Comparison of ENCODE assay signal across 17 cellular contexts in the genomic region with DNA sequence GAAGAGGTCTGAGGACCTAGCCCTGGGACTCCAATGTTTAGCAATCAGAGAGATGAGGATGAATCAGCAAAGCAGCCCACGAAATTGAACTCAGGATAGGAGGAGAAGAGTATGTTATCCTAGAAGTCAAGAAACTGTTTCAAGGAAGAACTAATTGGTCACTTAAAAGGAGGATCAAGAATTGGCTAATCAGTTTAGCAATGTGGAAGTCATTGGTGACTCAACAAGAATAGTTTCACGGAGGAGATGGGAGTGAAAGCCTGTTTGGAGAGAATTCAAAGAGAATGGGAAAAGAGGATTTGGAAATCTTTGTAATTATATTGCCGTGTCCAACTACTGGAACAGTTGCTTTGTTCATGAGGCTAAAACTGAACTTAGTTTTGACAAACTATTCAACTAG. TPM values are rescaled to one million over a fixed set of nuclear protein-coding genes. Genes with fewer than 3 reads are reported as not detected.
DNase-seq lines count a peak whose midpoint lies in the region; ATAC-seq and TF ChIP-seq lines count a peak whose summit lies in the region.
"Had no signal": no experiment of that assay in that cellular context is flagged by ENCODE, and none has a peak within 500 bp of the region (broad histone marks: within the 10 kb centered on the region; RNA-seq: fewer than 3 reads in every experiment).

No MANE protein-coding gene starts in this region.

- POLR2A ChIA-PET in HEK293T (lab: Yijun Ruan, JAX): no interaction called here

- TF ChIP-seq EP300 in esophagus muscularis mucosa (IDR thresholded peaks at IDR 0.05): no peak

- H3K4me3 Mint-ChIP-seq in activated T-cell treated with anti-CD3 and anti-CD28 coated beads, Interleukin-2, amount 50 U/mL, for 4 hours: no peak overlapping the region
- H3K4me3 Mint-ChIP-seq: CD8-positive, alpha-beta memory T cell had no signal

- TF ChIP-seq CTCF in AG10803 (conservative IDR thresholded peaks at IDR 0.05; ENCODE audit: low read length) (no peak), esophagus muscularis mucosa (IDR thresholded peaks at IDR 0.05) (no peak), left lung (IDR thresholded peaks at IDR 0.05) (no peak)

- 45% methylated on average over 3 of the region's 3 CpGs for WGBS in esophagus muscularis mucosa

- H3K4me3 ChIP-seq in AG10803 (ENCODE audit: low read length): no peak overlapping the region
- H3K4me3 ChIP-seq in SK-N-MC: no peak overlapping the region
- H3K4me3 ChIP-seq in esophagus muscularis mucosa: no peak overlapping the region
- no peak overlapping the region for H3K4me3 ChIP-seq in left lung
- H3K4me3 ChIP-seq: BLaER1, GM12878 had no signal

- no peaks in the 10 kb centered on the region for H3K27me3 ChIP-seq in esophagus muscularis mucosa
- H3K27me3 ChIP-seq in left lung: peaks cover 0 to 9% of the 10 kb centered on the region in 2 donors
- H3K27me3 ChIP-seq: BLaER1 had no signal

- peaks cover 14% of the 10 kb centered on the region for H3K9me3 Mint-ChIP-seq in activated T-cell treated with anti-CD3 and anti-CD28 coated beads, Interleukin-2, amount 50 U/mL, for 4 hours

- H3K27ac ChIP-seq in SK-N-MC (0 out of 2 replicates have a peak overlapping the region, but pooled peaks have one; percentile 13), esophagus muscularis mucosa (replicated peaks in 1 of 4) (peak overlapping the region in 3 of 4 donors; percentile 24 to 42 (median 38)), left lung (no peak overlapping the region)
- H3K27ac ChIP-seq: BLaER1 had no signal

- H3K36me3 ChIP-seq in SK-N-MC (ENCODE audit: insufficient read depth, low read length) (peaks cover 80% of the 10 kb centered on the region), esophagus muscularis mucosa (no peaks in the 10 kb centered on the region), left lung (no peaks in the 10 kb centered on the region)
- H3K36me3 ChIP-seq: BLaER1 had no signal

- H3K27me3 Mint-ChIP-seq in activated T-cell treated with anti-CD3 and anti-CD28 coated beads, Interleukin-2, amount 50 U/mL, for 4 hours (ENCODE audit: low read depth): peaks cover 22% of the 10 kb centered on the region

- no peaks in the 10 kb centered on the region for H3K36me3 Mint-ChIP-seq in activated T-cell treated with anti-CD3 and anti-CD28 coated beads, Interleukin-2, amount 50 U/mL, for 4 hours (ENCODE audit: insufficient read depth)

- no peaks in the 10 kb centered on the region for H3K4me1 Mint-ChIP-seq in activated T-cell treated with anti-CD3 and anti-CD28 coated beads, Interleukin-2, amount 50 U/mL, for 4 hours (ENCODE audit: low read depth)
- H3K4me1 Mint-ChIP-seq: CD8-positive, alpha-beta memory T cell had no signal

- intact Hi-C loops in esophagus muscularis mucosa (cut with DNase I) (no loop called here), left lung (cut with DNase I) (no loop called here)

- TF ChIP-seq POLR2A in esophagus muscularis mucosa (IDR thresholded peaks at IDR 0.05; ENCODE audit: low read depth): no peak

- peak; percentile 43 for ATAC-seq in left lung
- no peak for ATAC-seq in activated T-cell treated with anti-CD3 and anti-CD28 coated beads, Interleukin-2, amount 50 U/mL, for 4 hours
- ATAC-seq in activated CD4-positive, CD25-positive, alpha-beta regulatory T cell treated with anti-CD3 and anti-CD28 coated beads, Interleukin-2, amount 50 U/mL, for 24 hours: no peak
- no peak for ATAC-seq in GM19351 (IDR thresholded peaks at IDR 0.05; ENCODE audit: unreplicated experiment)
- ATAC-seq: GM12878 had no signal

- CTCF ChIA-PET in HEK293T (lab: Yijun Ruan, JAX): no interaction called here

- peak; percentile 88 for DNase-seq in AG10803 (ENCODE audit: low read depth)
- no peak for DNase-seq in SK-N-MC (ENCODE audit: low read depth, low spot score)
- DNase-seq in esophagus muscularis mucosa (ENCODE audit: extremely low spot score): no peak
- no peak for DNase-seq in left lung
- no peak for DNase-seq in HEK293T (ENCODE audit: extremely low spot score)
- DNase-seq in activated T-cell treated with anti-CD3 and anti-CD28 coated beads, Interleukin-2, amount 50 U/mL, for 4 hours: no peak
- DNase-seq: CD8-positive, alpha-beta memory T cell; HCEC 1CT; MV-4-11; NCI-H1417 treated with DMSO at 0.1 percent for 48 hours; NCI-H2081; NCI-H524; SIG-M5 had no signal

- peaks cover 7% of the 10 kb centered on the region; the same call in 1 of the 2 replicates for H3K9me3 ChIP-seq in SK-N-MC (ENCODE audit: low read depth, low read length)
- H3K9me3 ChIP-seq in esophagus muscularis mucosa: peaks cover 0 to 4% (median 0%) of the 10 kb centered on the region in 4 donors
- H3K9me3 ChIP-seq in left lung: peaks cover 0 to 3% of the 10 kb centered on the region in 2 donors
- H3K9me3 ChIP-seq: BLaER1 had no signal

- no peak overlapping the region for H3K9ac ChIP-seq in SK-N-MC (ENCODE audit: insufficient read length)
- H3K9ac ChIP-seq: BLaER1 had no signal

- H3K4me1 ChIP-seq in esophagus muscularis mucosa (peaks cover 0 to 51% (median 41%) of the 10 kb centered on the region in 4 donors), left lung (no peaks in the 10 kb centered on the region)
- H3K4me1 ChIP-seq: BLaER1 had no signal

TF ChIP-seq in HEK293T, 16 proteins besides CTCF, POLR2A, EP300 and RAD21:
- TF ChIP-seq LEF1 (IDR thresholded peaks at IDR 0.05; ENCODE audit: borderline replicate concordance) (no peak), SUZ12 (IDR thresholded peaks at IDR 0.05) (no peak), PKNOX1 (IDR thresholded peaks at IDR 0.05) (no peak), FOXM1 (IDR thresholded peaks at IDR 0.05; ENCODE audit: borderline replicate concordance) (no peak), TARDBP (IDR thresholded peaks at IDR 0.05) (no peak), ARNT (IDR thresholded peaks at IDR 0.05) (no peak), FOXA1 (IDR thresholded peaks at IDR 0.05) (no peak), ZNF384 (IDR thresholded peaks at IDR 0.05) (no peak), NFRKB (IDR thresholded peaks at IDR 0.05) (no peak), FOXK2 (IDR thresholded peaks at IDR 0.05) (no peak), ELF4 (IDR thresholded peaks at IDR 0.05) (no peak), L3MBTL2 (conservative IDR thresholded peaks at IDR 0.05) (no peak), CTBP1 (IDR thresholded peaks at IDR 0.05; ENCODE audit: borderline replicate concordance) (no peak)

RNA-seq across cellular contexts. Expression of gene HMCN1, which starts 7.4 kb away (rescaled TPM):
- total RNA-seq in esophagus muscularis mucosa (10 to 100 TPM; 53.0 to 87.9 (median 76.8) TPM), left lung (10 to 100 TPM; 24.0 to 91.0 TPM)
- total RNA-seq in activated T-cell treated with anti-CD3 and anti-CD28 coated beads, Interleukin-2, amount 50 U/mL, for 4 hours: under 1 TPM; under 0.01 to 0.03 (median 0.03) TPM

Comparison
In these comparisons a context has a peak if more than half of its experiments do, and no peak if none do; other contexts are left out.
1. H3K27ac ChIP-seq: peak in SK-N-MC (single experiment) and esophagus muscularis mucosa (3 of 4); none in left lung (0 of 2).
2. RNA of gene HMCN1, which starts 7.4 kb away (total RNA-seq): 24.0 to 91.0 TPM in left lung and 53.0 to 87.9 TPM in esophagus muscularis mucosa; under 0.01 to 0.03 TPM in activated T-cell treated with anti-CD3 and anti-CD28 coated beads, Interleukin-2, amount 50 U/mL, for 4 hours; every median in the first group is over 10 times any median in the second.